ENCODE assay signal across 16 cellular contexts in the genomic region with DNA sequence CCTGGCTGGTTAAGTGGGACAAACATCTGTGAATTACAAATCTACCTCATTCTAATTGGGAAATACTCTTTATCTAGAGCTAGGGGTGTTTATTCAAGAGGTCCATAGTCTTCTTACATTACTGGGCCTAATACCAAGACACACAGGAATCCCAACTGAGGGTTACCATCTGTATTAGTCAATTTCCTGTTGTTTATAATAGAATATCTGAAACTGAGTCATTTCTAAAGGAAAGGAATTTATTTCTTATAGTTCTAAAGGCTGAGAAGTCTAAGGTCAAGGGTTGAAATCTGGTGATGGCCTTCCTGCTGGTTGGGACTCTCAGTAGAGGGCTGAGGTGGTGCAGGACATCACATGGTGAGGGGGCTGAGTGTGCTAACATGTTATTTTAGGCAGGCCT. TPM values are rescaled to one million over a fixed set of nuclear protein-coding genes. Genes with fewer than 3 reads are reported as not detected.
A peak's percentile ranks its signal among the peaks of the same experiment; 100 is the strongest.
DNase-seq lines count a peak whose midpoint lies in the region; ATAC-seq and TF ChIP-seq lines count a peak whose summit lies in the region.
"Had no signal": no experiment of that assay in that cellular context is flagged by ENCODE, and none has a peak within 500 bp of the region (broad histone marks: within the 10 kb centered on the region; RNA-seq: fewer than 3 reads in every experiment).

No MANE protein-coding gene starts in this region.

- H3K27ac ChIP-seq in RWPE2 (ENCODE audit: poor library complexity, severe bottlenecking): peak overlapping the region; percentile 52
- H3K27ac ChIP-seq: neutrophil, SJSA1 had no signal

- intact Hi-C loops in left colon (cut with DNase I, micrococcal nuclease): no loop called here

- H3K27me3 ChIP-seq in BJ (ENCODE audit: control insufficient read depth, insufficient read depth, low read length): no peaks in the 10 kb centered on the region
- H3K27me3 ChIP-seq in RWPE2 (ENCODE audit: insufficient read depth, poor library complexity, severe bottlenecking): no peaks in the 10 kb centered on the region
- H3K27me3 ChIP-seq: SJSA1 had no signal

- DNase-seq in BJ (ENCODE audit: low read depth) (peak; percentile 88), RWPE2 (ENCODE audit: low spot score) (no peak), fibroblast of peridontal ligament (ENCODE audit: extremely low read depth) (peak; percentile 37), pulmonary artery endothelial cell (ENCODE audit: low read depth, low spot score) (peak; percentile 87), NCI-H2196 (lab: John Stamatoyannopoulos, UW; ENCODE audit: unreplicated experiment) (no peak), NOMO-1 (lab: John Stamatoyannopoulos, UW; ENCODE audit: unreplicated experiment in 2 of 2) (no peak), left colon (no peak), DMS114 treated with DMSO at 0.1 percent for 48 hours (lab: John Stamatoyannopoulos, UW; ENCODE audit: unreplicated experiment) (no peak)
- DNase-seq: activated naive CD4-positive, alpha-beta T cell treated with anti-CD3 and anti-CD28 coated beads, Interleukin-2, amount 10 ng/mL, durations not matched to agents 7 days and 5 days; CD4-positive, alpha-beta T cell; endodermal cell; H9; Karpas-422; NCI-H345 had no signal

- no peak overlapping the region for H3K4me3 ChIP-seq in BJ (ENCODE audit: low read depth, low read length)
- H3K4me3 ChIP-seq in RWPE2 (ENCODE audit: severe bottlenecking): no peak overlapping the region
- H3K4me3 ChIP-seq: SJSA1 had no signal

- POLR2A ChIA-PET in BJ (lab: Charles Lee): no interaction called here

- peaks cover 8% of the 10 kb centered on the region for H3K4me1 ChIP-seq in RWPE2 (ENCODE audit: insufficient read depth, poor library complexity, severe bottlenecking)

- ATAC-seq in RWPE2 (ENCODE audit: low read depth) (peak; percentile 93), left colon (no peak)

- CTCF ChIA-PET in BJ (lab: Yijun Ruan, JAX): interaction anchor here (1.2 to 1.4 kb wide), 3 partner anchors 10 to 56 kb away, joined by 3 to 4 read pairs (median 4); no protein-coding TSS in a partner anchor

- TF ChIP-seq CTCF in BJ (IDR thresholded peaks at IDR 0.05; ENCODE audit: insufficient read depth, low read depth, low read length) (no peak), RWPE2 (IDR thresholded peaks at IDR 0.05; ENCODE audit: poor library complexity, severe bottlenecking) (no peak)

- no peaks in the 10 kb centered on the region for H3K9me3 ChIP-seq in RWPE2 (ENCODE audit: severe bottlenecking)
- H3K9me3 ChIP-seq: neutrophil had no signal

- H3K36me3 ChIP-seq in BJ (ENCODE audit: control insufficient read depth, insufficient read depth, low read length): peaks cover 9% of the 10 kb centered on the region
- no peaks in the 10 kb centered on the region for H3K36me3 ChIP-seq in RWPE2 (ENCODE audit: low read depth)
- H3K36me3 ChIP-seq: neutrophil had no signal

RNA-seq across cellular contexts. Expression of a gene that starts 36.0 kb away (rescaled TPM):
- 205 and 348 TPM in 2 replicates for polyA plus RNA-seq in BJ (2011; rRNA removed)
- polyA minus RNA-seq in BJ (2011; rRNA and poly(A)+ RNA removed): 49.6 and 89.3 TPM in 2 replicates
- total RNA-seq in pulmonary artery endothelial cell: 240 and 310 TPM in 2 replicates
- 100 to 1,000 TPM; 119 to 136 TPM for total RNA-seq in left colon

RNA-seq across cellular contexts. Expression of a gene that starts 43.5 kb away (rescaled TPM):
- polyA plus RNA-seq in BJ (2011; rRNA removed): 253 and 279 TPM in 2 replicates
- 143 and 227 TPM in 2 replicates for polyA minus RNA-seq in BJ (2011; rRNA and poly(A)+ RNA removed)
- total RNA-seq in pulmonary artery endothelial cell (27.9 and 65.0 TPM in 2 replicates), left colon (10 to 100 TPM; 15.5 to 24.9 TPM)

Comparison
In these comparisons a context has a peak if more than half of its experiments do, and no peak if none do; other contexts are left out.
1. DNase-seq: peak in BJ (single experiment), fibroblast of peridontal ligament (single experiment) and pulmonary artery endothelial cell (single experiment); none in RWPE2 (single experiment), NCI-H2196 (single experiment), NOMO-1 (0 of 2), left colon (0 of 2) and DMS114 treated with DMSO at 0.1 percent for 48 hours (single experiment).